In the genomic region with DNA sequence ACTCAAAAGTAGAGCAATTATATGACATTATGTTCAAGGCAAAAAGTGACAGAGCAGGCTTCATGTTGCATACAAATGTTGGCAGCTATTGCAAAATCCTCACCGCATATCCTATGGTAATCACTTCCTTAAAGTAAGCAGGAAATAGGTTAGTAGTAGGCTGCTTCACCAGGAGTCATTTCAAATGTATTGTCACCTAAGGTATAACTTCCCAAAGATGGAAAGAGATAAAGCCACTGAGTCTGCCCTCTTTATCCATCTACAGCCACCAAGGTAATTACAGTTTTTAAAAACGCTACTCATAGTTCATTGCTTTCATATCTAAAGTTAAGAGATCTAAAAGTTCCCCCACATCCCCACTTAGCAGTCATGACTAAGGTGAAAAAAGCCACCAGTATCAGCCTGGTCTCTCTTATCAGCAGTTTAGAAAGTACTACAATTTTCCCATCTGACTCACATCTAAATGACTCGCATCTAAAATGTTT, we compare ENCODE assay signal across 9 cellular contexts. TPM values are rescaled to one million over a fixed set of nuclear protein-coding genes. Genes with fewer than 3 reads are reported as not detected.
DNase-seq lines count a peak whose midpoint lies in the region; ATAC-seq, FAIRE-seq and TF ChIP-seq lines count a peak whose summit lies in the region.
"Had no signal": no experiment of that assay in that cellular context is flagged by ENCODE, and none has a peak within 500 bp of the region (broad histone marks: within the 10 kb centered on the region; RNA-seq: fewer than 3 reads in every experiment).

No MANE protein-coding gene starts in this region.

- no peak overlapping the region for H3K27ac ChIP-seq in vagina

- H3K9me3 ChIP-seq in vagina, result no peaks in the 10 kb centered on the region

- no peak overlapping the region for H3K4me3 ChIP-seq in epithelial cell of esophagus (ENCODE audit: low read length)
- no peak overlapping the region for H3K4me3 ChIP-seq in vagina

- H3K27me3 ChIP-seq in vagina, result no peaks in the 10 kb centered on the region

- ATAC-seq in GM18519 (IDR thresholded peaks at IDR 0.05; ENCODE audit: low FRiP score, unreplicated experiment) (peak; percentile 62), HG02642 (IDR thresholded peaks at IDR 0.05; ENCODE audit: poor library complexity, unreplicated experiment) (peak; percentile 64)

- DNase-seq in NCI-H2029 (lab: John Stamatoyannopoulos, UW) (peak; percentile 53), epithelial cell of esophagus (ENCODE audit: low read depth) (peak; percentile 76), urothelium cell line (ENCODE audit: low spot score) (no peak), vagina (ENCODE audit: extremely low spot score in 2 of 2) (no peak), COLO668 (lab: John Stamatoyannopoulos, UW; ENCODE audit: unreplicated experiment) (no peak), NCI-H187 (lab: John Stamatoyannopoulos, UW) (no peak)
- DNase-seq: naive B cell had no signal

- H3K36me3 ChIP-seq in vagina, result no peaks in the 10 kb centered on the region

- H3K4me1 ChIP-seq in vagina, result peaks cover 24% of the 10 kb centered on the region

- no peak for FAIRE-seq in urothelium cell line (lab: Jason Lieb, UNC)

- intact Hi-C loops in vagina (cut with DNase I), result no loop called here

- no peak for TF ChIP-seq POLR2A in vagina (IDR thresholded peaks at IDR 0.05)

- TF ChIP-seq CTCF in epithelial cell of esophagus (IDR thresholded peaks at IDR 0.05; ENCODE audit: insufficient read depth, low read depth, low read length, missing control alignments) (no peak), vagina (IDR thresholded peaks at IDR 0.05) (no peak)

RNA-seq across cellular contexts. Expression of a gene that starts 31.6 kb away (rescaled TPM):
- total RNA-seq in vagina, result not detected

Comparison
In these comparisons a context has a peak if more than half of its experiments do, and no peak if none do; other contexts are left out.
1. DNase-seq: peak in NCI-H2029 (single experiment) and epithelial cell of esophagus (single experiment); none in urothelium cell line (single experiment), vagina (0 of 2), COLO668 (single experiment) and NCI-H187 (0 of 2).